22 cellular contexts compared by ENCODE assay signal in the genomic region with DNA sequence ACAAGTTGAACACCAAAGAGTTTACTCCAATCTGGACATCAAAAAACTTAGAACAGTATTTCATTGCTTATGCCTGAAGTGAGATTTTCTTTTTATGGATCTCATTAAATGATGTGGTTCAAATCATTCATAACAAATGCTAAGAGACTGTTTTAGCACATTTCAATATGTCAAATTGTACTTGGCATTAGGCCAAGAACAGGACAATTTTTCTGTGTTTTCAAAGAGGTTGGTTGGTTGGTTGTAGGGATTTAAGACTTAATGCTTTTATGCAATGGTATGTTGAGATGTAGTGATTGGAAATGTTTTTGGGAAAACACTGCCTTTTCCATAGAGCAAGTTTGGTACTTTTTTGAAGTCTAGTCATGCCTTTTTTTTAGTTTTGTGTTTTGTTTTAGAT.
DNase-seq lines count a peak whose midpoint lies in the region; ATAC-seq, FAIRE-seq and TF ChIP-seq lines count a peak whose summit lies in the region.
"Had no signal": no experiment of that assay in that cellular context is flagged by ENCODE, and none has a peak within 500 bp of the region (broad histone marks: within the 10 kb centered on the region; RNA-seq: fewer than 3 reads in every experiment).

No MANE protein-coding gene starts in this region.

- no peaks in the 10 kb centered on the region for H4K20me1 ChIP-seq in astrocyte (ENCODE audit: insufficient read depth, low read length)
- H4K20me1 ChIP-seq: BLaER1 had no signal

- TF ChIP-seq CTCF in A549 (IDR thresholded peaks at IDR 0.05) (no peak), astrocyte (IDR thresholded peaks at IDR 0.05; ENCODE audit: insufficient read depth, low read depth, low read length) (no peak)

- H3K4me1 ChIP-seq in A549 (no peaks in the 10 kb centered on the region), astrocyte (ENCODE audit: insufficient read depth, low read length) (no peaks in the 10 kb centered on the region)
- H3K4me1 ChIP-seq: Caco-2 had no signal

- FAIRE-seq in A549 (lab: Jason Lieb, UNC) (peak; percentile 97), GM18507 (lab: Jason Lieb, UNC) (peak; percentile 29), astrocyte (lab: Jason Lieb, UNC) (peak; percentile 98), islet of Langerhans (lab: Jason Lieb, UNC) (peak; percentile 64)
- FAIRE-seq: G401.6, GM12892, GM19239 had no signal

- H3K4me3 ChIP-seq in A549 (no peak overlapping the region), astrocyte (ENCODE audit: insufficient read depth, low read depth, low read length) (no peak overlapping the region)
- H3K4me3 ChIP-seq: BLaER1, GM23338 had no signal

- H3K4me2 ChIP-seq in A549: no peak overlapping the region
- no peak overlapping the region for H3K4me2 ChIP-seq in astrocyte (ENCODE audit: low read length)
- H3K4me2 ChIP-seq: BLaER1, GM23338 had no signal

- no peak for TF ChIP-seq POLR2A in A549 (IDR thresholded peaks at IDR 0.05; ENCODE audit: low read length)

- TF ChIP-seq EP300 in A549 (IDR thresholded peaks at IDR 0.05): no peak

- no peak overlapping the region for H3K9ac ChIP-seq in astrocyte (ENCODE audit: low read length)
- H3K9ac ChIP-seq: BLaER1 had no signal

- no peak overlapping the region for H2AFZ ChIP-seq in astrocyte (ENCODE audit: low read depth, low read length)
- H2AFZ ChIP-seq: GM23338 had no signal

- H3K27ac Mint-ChIP-seq in astrocyte (ENCODE audit: unreplicated experiment): no peak overlapping the region
- H3K27ac Mint-ChIP-seq: B cell; CD4-positive, CD25-positive, alpha-beta regulatory T cell; CD8-positive, alpha-beta T cell; GM23338; H9 had no signal

- POLR2A ChIA-PET in A549 (lab: Yijun Ruan, JAX): no interaction called here

- CTCF ChIA-PET in A549 (lab: Yijun Ruan, JAX): no interaction called here

- H3K27me3 Mint-ChIP-seq in astrocyte (ENCODE audit: low read depth, unreplicated experiment): no peaks in the 10 kb centered on the region
- H3K27me3 Mint-ChIP-seq: B cell had no signal

- no peaks in the 10 kb centered on the region for H3K79me2 ChIP-seq in astrocyte (ENCODE audit: insufficient read depth, low read length)

- TF ChIP-seq RAD21 in A549 (conservative IDR thresholded peaks at IDR 0.05 in 1 of 2, IDR thresholded peaks at IDR 0.05 in 1 of 2): no peak

- DNase-seq in A549 (ENCODE audit: low read depth in 1 of 2, low spot score in 1 of 2) (no peak), GM18507 (ENCODE audit: extremely low spot score, insufficient read length, low read depth) (no peak), astrocyte (ENCODE audit: low read depth) (no peak), NCI-H2171 treated with DMSO at 0.1 percent for 48 hours (lab: John Stamatoyannopoulos, UW) (no peak), pons (ENCODE audit: low spot score) (no peak), NOMO-1 treated with dmso at 0.1 percent for 144 hours (lab: John Stamatoyannopoulos, UW; ENCODE audit: unreplicated experiment) (no peak)
- DNase-seq: 8988T; Caco-2; CD4-positive, CD25-positive, alpha-beta regulatory T cell; CD8-positive, alpha-beta T cell; DMS153; DND-41; H9 had no signal

- H3K36me3 ChIP-seq in astrocyte (ENCODE audit: insufficient read depth, low read length): no peaks in the 10 kb centered on the region
- H3K36me3 ChIP-seq: BLaER1 had no signal

- H3K9me3 ChIP-seq in A549 (no peaks in the 10 kb centered on the region), astrocyte (ENCODE audit: insufficient read depth, low read depth, low read length) (no peaks in the 10 kb centered on the region)
- H3K9me3 ChIP-seq: Caco-2 had no signal

- no peaks in the 10 kb centered on the region for H3K36me3 Mint-ChIP-seq in astrocyte (ENCODE audit: low read depth, unreplicated experiment)
- H3K36me3 Mint-ChIP-seq: CD4-positive, CD25-positive, alpha-beta regulatory T cell; CD8-positive, alpha-beta T cell had no signal

- no peak overlapping the region for H3K4me3 Mint-ChIP-seq in astrocyte (ENCODE audit: unreplicated experiment)
- H3K4me3 Mint-ChIP-seq: B cell; CD4-positive, CD25-positive, alpha-beta regulatory T cell; CD8-positive, alpha-beta T cell; GM23338; H9 had no signal

- H3K27ac ChIP-seq in A549: no peak overlapping the region
- H3K27ac ChIP-seq in astrocyte (ENCODE audit: low read depth, low read length): no peak overlapping the region
- H3K27ac ChIP-seq: BLaER1, C4-2B had no signal

- no peaks in the 10 kb centered on the region for H3K9me3 Mint-ChIP-seq in astrocyte (ENCODE audit: unreplicated experiment)
- H3K9me3 Mint-ChIP-seq: CD8-positive, alpha-beta T cell; GM23338 had no signal

- no peak for ATAC-seq in A549
- ATAC-seq: CD8-positive, alpha-beta T cell; GM23338; HCT116 had no signal

- H3K4me1 Mint-ChIP-seq in astrocyte (ENCODE audit: low read depth, unreplicated experiment): no peaks in the 10 kb centered on the region
- H3K4me1 Mint-ChIP-seq: B cell; CD4-positive, CD25-positive, alpha-beta regulatory T cell; GM23338 had no signal

- no peaks in the 10 kb centered on the region for H3K27me3 ChIP-seq in astrocyte (ENCODE audit: insufficient read depth, low read length)
- H3K27me3 ChIP-seq: BLaER1 had no signal

TF ChIP-seq in A549, 52 proteins besides CTCF, POLR2A, EP300 and RAD21:
- TF ChIP-seq SREBF2 (IDR thresholded peaks at IDR 0.05): no peak
- no peak for TF ChIP-seq CHD4 (IDR thresholded peaks at IDR 0.05; ENCODE audit: borderline replicate concordance)
- TF ChIP-seq MAZ (IDR thresholded peaks at IDR 0.05; ENCODE audit: borderline replicate concordance, low read depth, low read length): no peak
- TF ChIP-seq FOXS1 (CRISPR knock-in tag; IDR thresholded peaks at IDR 0.05): no peak
- no peak for TF ChIP-seq JUNB (IDR thresholded peaks at IDR 0.05)
- TF ChIP-seq FOSL2 (IDR thresholded peaks at IDR 0.05): no peak
- no peak for TF ChIP-seq FOSL2 (CRISPR knock-in tag; IDR thresholded peaks at IDR 0.05)
- TF ChIP-seq MYC (IDR thresholded peaks at IDR 0.05; ENCODE audit: borderline replicate concordance, low read length): no peak
